Comparison of ENCODE assay signal across 17 cellular contexts in the genomic region with DNA sequence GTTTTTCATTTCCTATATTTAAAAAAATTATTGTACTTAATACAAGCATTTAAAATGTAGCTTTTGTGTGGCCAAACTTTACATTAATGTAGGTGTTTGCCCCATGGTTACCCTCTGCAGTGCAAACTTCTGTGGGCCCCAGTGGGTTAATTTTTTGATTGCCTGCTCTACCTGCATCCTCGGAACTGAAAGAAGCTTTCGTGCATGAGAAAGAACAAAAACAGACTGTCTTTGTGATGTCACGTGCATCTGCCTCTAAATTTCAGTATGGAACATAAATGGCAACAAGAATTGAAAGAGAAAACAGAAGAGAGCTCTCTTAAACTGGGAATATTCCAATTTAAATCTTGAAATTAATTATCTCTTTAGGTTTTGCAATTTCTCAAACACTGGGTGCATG.
DNase-seq lines count a peak whose midpoint lies in the region; ATAC-seq and TF ChIP-seq lines count a peak whose summit lies in the region.
"Had no signal": no experiment of that assay in that cellular context is flagged by ENCODE, and none has a peak within 500 bp of the region (broad histone marks: within the 10 kb centered on the region; RNA-seq: fewer than 3 reads in every experiment).

No MANE protein-coding gene starts in this region.

- no peaks in the 10 kb centered on the region for H3K79me2 ChIP-seq in OCI-LY3 (ENCODE audit: low read length)

- H3K27ac ChIP-seq in OCI-LY3 (ENCODE audit: low read length): no peak overlapping the region
- H3K27ac ChIP-seq: 22Rv1; BLaER1 treated with 17β-estradiol and CSF1 and Interleukin-3, amounts not matched to agents 10 nM and 100 nM; HL-60 had no signal

- H3K9ac ChIP-seq in OCI-LY3 (ENCODE audit: low read length): no peak overlapping the region
- H3K9ac ChIP-seq: BLaER1 treated with 17β-estradiol and CSF1 and Interleukin-3, amounts not matched to agents 10 nM and 100 nM had no signal

- TF ChIP-seq CTCF in OCI-LY3 (IDR thresholded peaks at IDR 0.05; ENCODE audit: low read depth, low read length): no peak

- ATAC-seq in HG03139 (IDR thresholded peaks at IDR 0.05; ENCODE audit: unreplicated experiment): no peak

- H3K4me3 ChIP-seq in OCI-LY3 (ENCODE audit: low read length): no peak overlapping the region
- H3K4me3 ChIP-seq: BLaER1 treated with 17β-estradiol and CSF1 and Interleukin-3, amounts not matched to agents 10 nM and 100 nM had no signal

- no peak overlapping the region for H2AFZ ChIP-seq in OCI-LY3 (ENCODE audit: low read depth, low read length)

- peak overlapping the region; percentile 11; the same call in 1 of the 2 replicates for H3K4me2 ChIP-seq in OCI-LY3 (ENCODE audit: low read length)
- H3K4me2 ChIP-seq: BLaER1 treated with 17β-estradiol and CSF1 and Interleukin-3, amounts not matched to agents 10 nM and 100 nM had no signal

- in situ Hi-C loops in ACHN (cut with HindIII; ENCODE audit: low pct_ligation_motif_present, low pct_unique_long_range_greater_than_20kb, low sequenced_read_pairs): no loop called here

- H4K20me1 ChIP-seq in OCI-LY3 (ENCODE audit: insufficient read depth, low read length): no peaks in the 10 kb centered on the region
- H4K20me1 ChIP-seq: BLaER1 treated with 17β-estradiol and CSF1 and Interleukin-3, amounts not matched to agents 10 nM and 100 nM had no signal

- peaks cover 25% of the 10 kb centered on the region for H3K27me3 ChIP-seq in OCI-LY3 (ENCODE audit: low read depth, low read length)
- H3K27me3 ChIP-seq: BLaER1 treated with 17β-estradiol and CSF1 and Interleukin-3, amounts not matched to agents 10 nM and 100 nM had no signal

- no peaks in the 10 kb centered on the region for H3K36me3 ChIP-seq in OCI-LY3 (replicated peaks; ENCODE audit: low read depth, low read length)
- H3K36me3 ChIP-seq: BLaER1 treated with 17β-estradiol and CSF1 and Interleukin-3, amounts not matched to agents 10 nM and 100 nM had no signal

- peaks cover 8% of the 10 kb centered on the region; the same call in 1 of the 2 replicates for H3K4me1 ChIP-seq in OCI-LY3 (ENCODE audit: low read length)
- H3K4me1 ChIP-seq: BLaER1 treated with 17β-estradiol and CSF1 and Interleukin-3, amounts not matched to agents 10 nM and 100 nM had no signal

- no peaks in the 10 kb centered on the region for H3K9me3 ChIP-seq in OCI-LY3 (ENCODE audit: insufficient read depth, low read length)
- H3K9me3 ChIP-seq: BLaER1 treated with 17β-estradiol and CSF1 and Interleukin-3, amounts not matched to agents 10 nM and 100 nM had no signal

- DNase-seq in DMS 273 (lab: John Stamatoyannopoulos, UW; ENCODE audit: unreplicated experiment): peak; percentile 1
- DNase-seq in DMS 273 treated with DMSO at 0.1 percent for 48 hours (lab: John Stamatoyannopoulos, UW): no peak
- peak; percentile 4 for DNase-seq in NCI-H1694 (lab: John Stamatoyannopoulos, UW)
- no peak for DNase-seq in ACHN
- no peak for DNase-seq in NCI-H2107 treated with DMSO at 0.1 percent for 48 hours (lab: John Stamatoyannopoulos, UW; ENCODE audit: unreplicated experiment)
- DNase-seq: CD4-positive, CD25-positive, alpha-beta regulatory T cell; DMS153; DMS79 treated with DMSO at 0.1 percent for 48 hours; EL; GDM1; HCEC 1CT; HFFc6 had no signal

Comparison
In these comparisons a context has a peak if more than half of its experiments do, and no peak if none do; other contexts are left out.
1. DNase-seq: peak in DMS 273 (single experiment) and NCI-H1694 (single experiment); none in DMS 273 treated with DMSO at 0.1 percent for 48 hours (single experiment), ACHN (single experiment) and NCI-H2107 treated with DMSO at 0.1 percent for 48 hours (single experiment).